Comparison of ENCODE assay signal across 18 cellular contexts in the genomic region with DNA sequence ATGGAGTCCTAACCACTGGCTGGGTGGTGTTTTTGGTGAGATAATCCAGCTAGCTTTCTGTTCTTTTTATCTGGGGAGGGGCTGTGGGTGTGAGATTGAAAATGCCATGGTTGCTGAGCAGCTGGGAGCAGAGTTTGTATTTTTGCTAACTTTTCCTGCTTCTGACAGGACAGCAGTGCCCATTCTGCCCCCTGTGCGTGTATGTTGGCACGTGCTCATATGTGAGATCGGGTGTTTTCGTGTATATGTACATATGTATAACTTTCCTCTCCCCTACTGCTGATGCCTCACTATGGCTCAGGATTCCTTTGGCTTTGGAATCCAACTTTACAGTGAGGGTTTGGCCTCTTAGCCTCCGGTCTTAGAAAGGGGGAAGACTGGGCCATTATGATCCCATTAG. TPM values are rescaled to one million over a fixed set of nuclear protein-coding genes. Genes with fewer than 3 reads are reported as not detected.
A peak's percentile ranks its signal among the peaks of the same experiment; 100 is the strongest.
DNase-seq lines count a peak whose midpoint lies in the region; ATAC-seq and TF ChIP-seq lines count a peak whose summit lies in the region.
"Had no signal": no experiment of that assay in that cellular context is flagged by ENCODE, and none has a peak within 500 bp of the region (broad histone marks: within the 10 kb centered on the region; RNA-seq: fewer than 3 reads in every experiment).

No MANE protein-coding gene starts in this region.

- no peaks in the 10 kb centered on the region for H3K9me3 Mint-ChIP-seq in natural killer cell treated with Interleukin-12 subunit alpha and Interleukin-12 subunit beta and Interleukin-15 and Interleukin-18, amount 100 ng/mL, for 72 hours
- H3K9me3 Mint-ChIP-seq in natural killer cell, result no peaks in the 10 kb centered on the region
- H3K9me3 Mint-ChIP-seq in activated T-helper 1 cell treated with anti-CD3 and anti-CD28 coated beads, Interleukin-12 subunit alpha, Interleukin-12 subunit beta, Interleukin-2, Interleukin-4 antibody, amounts not matched to agents 30 ng/mL and 10 ng/mL and 1 ng/mL, durations not matched to agents 14 hours and 24 hours and 36 hours, result no peaks in the 10 kb centered on the region
- H3K9me3 Mint-ChIP-seq: activated CD4-positive, alpha-beta memory T cell treated with anti-CD3 and anti-CD28 coated beads for 36 hours; CD8-positive, alpha-beta memory T cell; naive B cell had no signal

- H3K4me3 ChIP-seq in left lung (peak overlapping the region; percentile 5 to 41), gastrocnemius medialis (peak overlapping the region; percentile 34 to 51 (median 44))

- H3K27me3 ChIP-seq in left lung (no peaks in the 10 kb centered on the region), gastrocnemius medialis (no peaks in the 10 kb centered on the region)
- H3K27me3 ChIP-seq: Peyer's patch had no signal

- no peak for TF ChIP-seq CTCF in natural killer cell (IDR thresholded peaks at IDR 0.05)
- no peak for TF ChIP-seq CTCF in left lung (IDR thresholded peaks at IDR 0.05)
- no peak for TF ChIP-seq CTCF in gastrocnemius medialis (IDR thresholded peaks at IDR 0.05 in 4 of 5, conservative IDR thresholded peaks at IDR 0.05 in 1 of 5)

- H3K27ac Mint-ChIP-seq in natural killer cell treated with Interleukin-12 subunit alpha and Interleukin-12 subunit beta and Interleukin-15 and Interleukin-18, amount 100 ng/mL, for 72 hours, result peak overlapping the region; percentile 39 to 74
- no peak overlapping the region for H3K27ac Mint-ChIP-seq in natural killer cell
- no peak overlapping the region for H3K27ac Mint-ChIP-seq in activated T-helper 1 cell treated with anti-CD3 and anti-CD28 coated beads, Interleukin-12 subunit alpha, Interleukin-12 subunit beta, Interleukin-2, Interleukin-4 antibody, amounts not matched to agents 30 ng/mL and 10 ng/mL and 1 ng/mL, durations not matched to agents 14 hours and 24 hours and 36 hours
- H3K27ac Mint-ChIP-seq: activated CD4-positive, alpha-beta memory T cell treated with anti-CD3 and anti-CD28 coated beads for 36 hours had no signal

- H3K27me3 Mint-ChIP-seq in natural killer cell treated with Interleukin-12 subunit alpha and Interleukin-12 subunit beta and Interleukin-15 and Interleukin-18, amount 100 ng/mL, for 72 hours, result no peaks in the 10 kb centered on the region
- H3K27me3 Mint-ChIP-seq in natural killer cell (ENCODE audit: low read depth in 2 of 2), result peaks cover 0 to 3% of the 10 kb centered on the region in 2 donors
- no peaks in the 10 kb centered on the region for H3K27me3 Mint-ChIP-seq in activated T-helper 1 cell treated with anti-CD3 and anti-CD28 coated beads, Interleukin-12 subunit alpha, Interleukin-12 subunit beta, Interleukin-2, Interleukin-4 antibody, amounts not matched to agents 30 ng/mL and 10 ng/mL and 1 ng/mL, durations not matched to agents 14 hours and 24 hours and 36 hours (ENCODE audit: insufficient read depth)
- H3K27me3 Mint-ChIP-seq: activated CD4-positive, alpha-beta memory T cell treated with anti-CD3 and anti-CD28 coated beads for 36 hours had no signal

- no peak for TF ChIP-seq POLR2A in gastrocnemius medialis (IDR thresholded peaks at IDR 0.05)

- H3K4me3 Mint-ChIP-seq in natural killer cell treated with Interleukin-12 subunit alpha and Interleukin-12 subunit beta and Interleukin-15 and Interleukin-18, amount 100 ng/mL, for 72 hours, result no peak overlapping the region
- no peak overlapping the region for H3K4me3 Mint-ChIP-seq in natural killer cell
- H3K4me3 Mint-ChIP-seq in activated T-helper 1 cell treated with anti-CD3 and anti-CD28 coated beads, Interleukin-12 subunit alpha, Interleukin-12 subunit beta, Interleukin-2, Interleukin-4 antibody, amounts not matched to agents 30 ng/mL and 10 ng/mL and 1 ng/mL, durations not matched to agents 14 hours and 24 hours and 36 hours, result no peak overlapping the region
- H3K4me3 Mint-ChIP-seq: activated CD4-positive, alpha-beta memory T cell treated with anti-CD3 and anti-CD28 coated beads for 36 hours; CD8-positive, alpha-beta memory T cell; naive B cell had no signal

- H3K9me3 ChIP-seq in left lung (no peaks in the 10 kb centered on the region), gastrocnemius medialis (no peaks in the 10 kb centered on the region)
- H3K9me3 ChIP-seq: Peyer's patch had no signal

- intact Hi-C loops in natural killer cell (cut with micrococcal nuclease), result no loop called here
- intact Hi-C loops in left lung (cut with DNase I), result no loop called here
- intact Hi-C loops in gastrocnemius medialis (cut with DNase I; ENCODE audit: low total_unique reads), result no loop called here
- intact Hi-C loops in activated T-helper 1 cell treated with anti-CD3 and anti-CD28 coated beads, Interleukin-12 subunit alpha, Interleukin-12 subunit beta, Interleukin-2, Interleukin-4 antibody, amounts not matched to agents 30 ng/mL and 10 ng/mL and 1 ng/mL, durations not matched to agents 14 hours and 24 hours and 36 hours (cut with micrococcal nuclease), result no loop called here

- H3K36me3 Mint-ChIP-seq in natural killer cell treated with Interleukin-12 subunit alpha and Interleukin-12 subunit beta and Interleukin-15 and Interleukin-18, amount 100 ng/mL, for 72 hours, result no peaks in the 10 kb centered on the region
- H3K36me3 Mint-ChIP-seq in natural killer cell, result no peaks in the 10 kb centered on the region
- H3K36me3 Mint-ChIP-seq in activated T-helper 1 cell treated with anti-CD3 and anti-CD28 coated beads, Interleukin-12 subunit alpha, Interleukin-12 subunit beta, Interleukin-2, Interleukin-4 antibody, amounts not matched to agents 30 ng/mL and 10 ng/mL and 1 ng/mL, durations not matched to agents 14 hours and 24 hours and 36 hours (ENCODE audit: low read depth), result no peaks in the 10 kb centered on the region
- H3K36me3 Mint-ChIP-seq: activated CD4-positive, alpha-beta memory T cell treated with anti-CD3 and anti-CD28 coated beads for 36 hours; CD8-positive, alpha-beta memory T cell; naive B cell had no signal

- peaks cover 10 to 15% of the 10 kb centered on the region in 2 donors for H3K4me1 Mint-ChIP-seq in natural killer cell treated with Interleukin-12 subunit alpha and Interleukin-12 subunit beta and Interleukin-15 and Interleukin-18, amount 100 ng/mL, for 72 hours (ENCODE audit: low read depth in 2 of 2)
- H3K4me1 Mint-ChIP-seq in natural killer cell, result peaks cover 10 to 34% of the 10 kb centered on the region in 2 donors
- H3K4me1 Mint-ChIP-seq in activated T-helper 1 cell treated with anti-CD3 and anti-CD28 coated beads, Interleukin-12 subunit alpha, Interleukin-12 subunit beta, Interleukin-2, Interleukin-4 antibody, amounts not matched to agents 30 ng/mL and 10 ng/mL and 1 ng/mL, durations not matched to agents 14 hours and 24 hours and 36 hours (ENCODE audit: low read depth), result peaks cover 7% of the 10 kb centered on the region

- peak overlapping the region; percentile 22 to 70 for H3K27ac ChIP-seq in left lung
- H3K27ac ChIP-seq in gastrocnemius medialis, result peak overlapping the region in 3 of 4 donors; percentile 39 to 66 (median 56)

- DNase-seq in natural killer cell treated with Interleukin-12 subunit alpha and Interleukin-12 subunit beta and Interleukin-15 and Interleukin-18, amount 100 ng/mL, for 72 hours (ENCODE audit: low spot score), result no peak
- DNase-seq in natural killer cell, result no peak
- no peak for DNase-seq in left lung
- no peak for DNase-seq in gastrocnemius medialis
- DNase-seq in DMS53 (lab: John Stamatoyannopoulos, UW), result no peak
- no peak for DNase-seq in activated T-helper 1 cell treated with anti-CD3 and anti-CD28 coated beads, Interleukin-12 subunit alpha, Interleukin-12 subunit beta, Interleukin-2, Interleukin-4 antibody, amounts not matched to agents 30 ng/mL and 10 ng/mL and 1 ng/mL, durations not matched to agents 14 hours and 24 hours and 36 hours (ENCODE audit: low spot score)
- DNase-seq in activated CD4-positive, alpha-beta T cell treated with anti-CD3 and anti-CD28 coated beads, Interleukin-2, amount 50 U/mL, for 4 hours, result no peak
- DNase-seq: activated CD4-positive, alpha-beta memory T cell treated with anti-CD3 and anti-CD28 coated beads for 36 hours; activated naive CD4-positive, alpha-beta T cell; CD8-positive, alpha-beta memory T cell; effector CD4-positive, alpha-beta T cell; KBM-7; naive B cell; NCI-H1092 treated with DMSO at 0.1 percent for 48 hours; NCI-H774; Peyer's patch; stimulated activated naive CD8-positive, alpha-beta T cell treated with anti-CD3 and anti-CD28 coated beads, Interleukin-15, Interleukin-2, amounts not matched to agents 100 U/mL and 50 U/mL, for 24 hours had no signal

- peaks cover 0 to 2% of the 10 kb centered on the region in 2 donors for H3K36me3 ChIP-seq in left lung
- H3K36me3 ChIP-seq in gastrocnemius medialis, result no peaks in the 10 kb centered on the region
- H3K36me3 ChIP-seq: Peyer's patch had no signal

- in situ Hi-C loops in gastrocnemius medialis (cut with MboI; ENCODE audit: low sequenced_read_pairs in 4 of 4), result no loop called here

- H3K4me1 ChIP-seq in left lung, result peaks cover 0 to 29% of the 10 kb centered on the region in 2 donors
- peaks cover 5 to 7% of the 10 kb centered on the region in 2 donors for H3K4me1 ChIP-seq in gastrocnemius medialis

- no peak for ATAC-seq in natural killer cell treated with Interleukin-12 subunit alpha and Interleukin-12 subunit beta and Interleukin-15 and Interleukin-18, amount 100 ng/mL, for 72 hours
- ATAC-seq in natural killer cell, result no peak
- no peak for ATAC-seq in left lung
- ATAC-seq in gastrocnemius medialis, result no peak
- no peak for ATAC-seq in HG02759 (IDR thresholded peaks at IDR 0.05; ENCODE audit: unreplicated experiment)
- ATAC-seq: stimulated activated naive CD8-positive, alpha-beta T cell treated with anti-CD3 and anti-CD28 coated beads, Interleukin-15, Interleukin-2, amounts not matched to agents 100 U/mL and 50 U/mL, for 24 hours had no signal

RNA-seq across cellular contexts. Expression of gene RGS3, which starts 38.3 kb away (rescaled TPM):
- 100 to 1,000 TPM in 1 of 2 donors, 10 to 100 TPM in 1; 71.7 to 144 TPM for total RNA-seq in natural killer cell treated with Interleukin-12 subunit alpha and Interleukin-12 subunit beta and Interleukin-15 and Interleukin-18, amount 100 ng/mL, for 72 hours
- 100 to 1,000 TPM; 148 to 269 (median 190) TPM for total RNA-seq in natural killer cell
- total RNA-seq in left lung, result 10 to 100 TPM; 77.8 to 96.9 TPM
- total RNA-seq in gastrocnemius medialis, result 10 to 100 TPM in 2 of 4 donors, 1 to 10 TPM in 2; 5.9 to 11.8 (median 9.8) TPM
- total RNA-seq in activated T-helper 1 cell treated with anti-CD3 and anti-CD28 coated beads, Interleukin-12 subunit alpha, Interleukin-12 subunit beta, Interleukin-2, Interleukin-4 antibody, amounts not matched to agents 30 ng/mL and 10 ng/mL and 1 ng/mL, durations not matched to agents 14 hours and 24 hours and 36 hours, result 122 and 128 TPM in 2 replicates

Comparison
In these comparisons a context has a peak if more than half of its experiments do, and no peak if none do; other contexts are left out.
1. H3K27ac Mint-ChIP-seq: peak in natural killer cell treated with Interleukin-12 subunit alpha and Interleukin-12 subunit beta and Interleukin-15 and Interleukin-18, amount 100 ng/mL, for 72 hours (2 of 2); none in natural killer cell (0 of 2) and activated T-helper 1 cell treated with anti-CD3 and anti-CD28 coated beads, Interleukin-12 subunit alpha, Interleukin-12 subunit beta, Interleukin-2, Interleukin-4 antibody, amounts not matched to agents 30 ng/mL and 10 ng/mL and 1 ng/mL, durations not matched to agents 14 hours and 24 hours and 36 hours (single experiment).